Comparison of ENCODE assay signal across 22 cellular contexts in the genomic region with DNA sequence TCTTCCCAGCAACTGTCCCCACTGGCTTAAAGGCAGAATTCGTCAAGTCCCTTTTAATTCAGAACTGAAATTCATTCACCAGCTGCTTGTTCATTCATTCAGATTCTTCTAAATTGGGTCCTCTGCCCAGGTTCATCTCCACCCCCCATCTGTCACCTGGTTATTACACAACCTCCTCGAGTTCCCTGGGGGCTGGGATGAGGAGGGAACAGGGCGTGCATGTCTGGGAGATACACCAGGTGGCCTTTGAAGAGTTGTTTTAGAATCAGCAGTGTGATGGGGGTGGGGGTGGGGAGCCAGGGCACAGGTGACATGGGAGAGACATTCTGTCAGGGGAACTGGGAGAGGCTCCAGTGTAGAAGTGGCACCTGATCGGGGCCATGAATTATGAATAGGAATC. TPM values are rescaled to one million over a fixed set of nuclear protein-coding genes. Genes with fewer than 3 reads are reported as not detected.
DNase-seq lines count a peak whose midpoint lies in the region; TF ChIP-seq lines count a peak whose summit lies in the region.
"Had no signal": no experiment of that assay in that cellular context is flagged by ENCODE, and none has a peak within 500 bp of the region (broad histone marks: within the 10 kb centered on the region; RNA-seq: fewer than 3 reads in every experiment).

No MANE protein-coding gene starts in this region.

- no peak overlapping the region for H3K9ac ChIP-seq in GM23248
- H3K9ac ChIP-seq: BLaER1 treated with 17β-estradiol and CSF1 and Interleukin-3, amounts not matched to agents 10 nM and 100 nM; neural progenitor cell had no signal

- H3K36me3 ChIP-seq in breast epithelium (no peaks in the 10 kb centered on the region), thyroid gland (peaks cover 0 to 7% of the 10 kb centered on the region in 2 donors), GM23248 (ENCODE audit: low read depth) (no peaks in the 10 kb centered on the region)
- H3K36me3 ChIP-seq: neural progenitor cell had no signal

- peaks cover 82% of the 10 kb centered on the region for H3K79me2 ChIP-seq in GM23248 (ENCODE audit: insufficient read depth)

- H3K36me3 Mint-ChIP-seq in MCF 10A (ENCODE audit: insufficient read depth, unreplicated experiment): peaks cover 31% of the 10 kb centered on the region

- H3K27ac Mint-ChIP-seq in MCF 10A (ENCODE audit: low read depth, unreplicated experiment): peak overlapping the region; percentile 5
- H3K27ac Mint-ChIP-seq: neural progenitor cell had no signal

- H3K27me3 ChIP-seq in breast epithelium: no peaks in the 10 kb centered on the region
- no peaks in the 10 kb centered on the region for H3K27me3 ChIP-seq in thyroid gland
- no peaks in the 10 kb centered on the region for H3K27me3 ChIP-seq in GM23248 (replicated peaks; ENCODE audit: insufficient read depth)
- H3K27me3 ChIP-seq: BLaER1 treated with 17β-estradiol and CSF1 and Interleukin-3, amounts not matched to agents 10 nM and 100 nM; dorsolateral prefrontal cortex; neural progenitor cell; sigmoid colon; transverse colon had no signal

- no peak overlapping the region for H3K4me2 ChIP-seq in GM23248 (ENCODE audit: unreplicated experiment)
- H3K4me2 ChIP-seq: neural progenitor cell had no signal

- H3K27ac ChIP-seq in breast epithelium (peak overlapping the region in 1 of 2 donors; percentile 48), RWPE1 (peak overlapping the region; percentile 98), thyroid gland (peak overlapping the region in 1 of 3 donors; percentile 23), GM23248 (no peak overlapping the region)
- H3K27ac ChIP-seq: BLaER1 treated with 17β-estradiol and CSF1 and Interleukin-3, amounts not matched to agents 10 nM and 100 nM; dorsolateral prefrontal cortex; neural progenitor cell; sigmoid colon; transverse colon had no signal

- CTCF ChIA-PET in MCF 10A (lab: Yijun Ruan, JAX): no interaction called here
- CTCF ChIA-PET in RWPE1 (lab: Yijun Ruan, JAX): no interaction called here

- H3F3A ChIP-seq in GM23248 (ENCODE audit: insufficient read depth): 0 out of 2 replicates have a peak, but pooled peaks cover 29% of the 10 kb centered on the region

- H3K4me1 ChIP-seq in breast epithelium (peaks cover 7 to 44% of the 10 kb centered on the region in 2 donors), thyroid gland (peaks cover 40 to 78% of the 10 kb centered on the region in 2 donors), GM23248 (ENCODE audit: insufficient read depth) (peaks cover 47% of the 10 kb centered on the region)

- no peak overlapping the region for H3K4me3 ChIP-seq in breast epithelium
- H3K4me3 ChIP-seq in thyroid gland (replicated peaks in 1 of 3): no peak overlapping the region
- H3K4me3 ChIP-seq in GM23248: no peak overlapping the region
- H3K4me3 ChIP-seq: BLaER1 treated with 17β-estradiol and CSF1 and Interleukin-3, amounts not matched to agents 10 nM and 100 nM; dorsolateral prefrontal cortex; neural progenitor cell; sigmoid colon; transverse colon had no signal

- no peaks in the 10 kb centered on the region; the same call in 1 of the 2 replicates for H4K20me1 ChIP-seq in GM23248 (ENCODE audit: insufficient read depth)

- 57 to 68% methylated on average over 4 of the region's 4 CpGs for WGBS in thyroid gland, 2 donors
- 58 to 65% methylated on average over 4 of the region's 4 CpGs for WGBS in GM23248 (ENCODE audit: low coverage in 1 of 2, low lambda C conversion rate in 2 of 2, missing lambda C conversion rate in 2 of 2), 2 experiments

- TF ChIP-seq POLR2A in breast epithelium (IDR thresholded peaks at IDR 0.05) (no peak), thyroid gland (IDR thresholded peaks at IDR 0.05) (no peak)

- H3K9me3 Mint-ChIP-seq in MCF 10A (ENCODE audit: unreplicated experiment): no peaks in the 10 kb centered on the region
- H3K9me3 Mint-ChIP-seq: neural progenitor cell; stimulated activated naive CD8-positive, alpha-beta T cell treated with anti-CD3 and anti-CD28 coated beads, Interleukin-15, amount 100 ng/mL, for 72 hours had no signal

- DNase-seq in MCF 10A (ENCODE audit: unreplicated experiment) (no peak), breast epithelium (ENCODE audit: low spot score in 2 of 2) (no peak), NCI-H187 treated with DMSO at 0.1 percent for 48 hours (lab: John Stamatoyannopoulos, UW) (peak; percentile 51), RWPE1 (ENCODE audit: low spot score) (no peak), thyroid gland (peak; percentile 60 to 63), GM23248 (no peak), NOMO-1 (lab: John Stamatoyannopoulos, UW; ENCODE audit: unreplicated experiment in 2 of 2) (no peak), NCI-H2227 (lab: John Stamatoyannopoulos, UW; ENCODE audit: unreplicated experiment) (no peak)
- DNase-seq: activated CD4-positive, alpha-beta T cell treated with anti-CD3 and anti-CD28 coated beads, Interleukin-2, amount 50 U/mL, for 4 hours; activated CD4-positive, CD25-positive, alpha-beta regulatory T cell; activated naive CD4-positive, alpha-beta T cell treated with anti-CD3 and anti-CD28 coated beads, Interleukin-2, amount 50 U/mL, for 16 hours; dorsolateral prefrontal cortex; EL; NCI-H1048; NCI-H526 treated with DMSO at 0.1 percent for 48 hours; Right ventricle myocardium superior; sigmoid colon; stimulated activated naive CD8-positive, alpha-beta T cell treated with anti-CD3 and anti-CD28 coated beads, Interleukin-15, amount 100 ng/mL, for 72 hours; transverse colon had no signal

- no peak overlapping the region for H2AFZ ChIP-seq in GM23248
- H2AFZ ChIP-seq: neural progenitor cell had no signal

- in situ Hi-C loops in GM23248 (cut with MboI): no loop called here

- no TSS peak for BruUV-seq in MCF 10A (replicated peaks; lab: Mats Ljungman, UMichigan)

- H3K4me1 Mint-ChIP-seq in MCF 10A (ENCODE audit: insufficient read depth, unreplicated experiment): peaks cover 53% of the 10 kb centered on the region

- H3K4me3 Mint-ChIP-seq in MCF 10A (ENCODE audit: unreplicated experiment): no peak overlapping the region
- H3K4me3 Mint-ChIP-seq: neural progenitor cell; stimulated activated naive CD8-positive, alpha-beta T cell treated with anti-CD3 and anti-CD28 coated beads, Interleukin-15, amount 100 ng/mL, for 72 hours had no signal

- TF ChIP-seq CTCF in MCF 10A (IDR thresholded peaks at IDR 0.05; ENCODE audit: unreplicated experiment) (no peak), breast epithelium (IDR thresholded peaks at IDR 0.05) (no peak), RWPE1 (conservative IDR thresholded peaks at IDR 0.05; ENCODE audit: low read depth) (no peak), thyroid gland (IDR thresholded peaks at IDR 0.05) (no peak)

- H3K9me3 ChIP-seq in breast epithelium (no peaks in the 10 kb centered on the region), thyroid gland (no peaks in the 10 kb centered on the region), GM23248 (ENCODE audit: low read depth) (no peaks in the 10 kb centered on the region)
- H3K9me3 ChIP-seq: BLaER1 treated with 17β-estradiol and CSF1 and Interleukin-3, amounts not matched to agents 10 nM and 100 nM; sigmoid colon; transverse colon had no signal

- intact Hi-C loops in MCF 10A (cut with micrococcal nuclease): no loop called here
- intact Hi-C loops in breast epithelium (cut with DNase I; ENCODE audit: low total_unique reads): no loop called here
- intact Hi-C loops in thyroid gland (cut with DNase I): loop anchor here (10.0 kb wide), 1 partner anchor 291 kb away; the partner anchor contains the start of gene MAN2C1

- H3K9me2 ChIP-seq in GM23248 (ENCODE audit: insufficient read depth): no peaks in the 10 kb centered on the region

- POLR2A ChIA-PET in MCF 10A (lab: Yijun Ruan, JAX): interaction anchor here (3.2 kb wide), 1 partner anchor 15 kb away, joined by 18 read pairs; the partner anchor contains the start of gene IMP3
- POLR2A ChIA-PET in RWPE1 (lab: Yijun Ruan, JAX; ENCODE audit: low non-redundant PET): no interaction called here

- H3K27me3 Mint-ChIP-seq in MCF 10A (ENCODE audit: insufficient read depth, unreplicated experiment): no peaks in the 10 kb centered on the region
- H3K27me3 Mint-ChIP-seq: stimulated activated naive CD8-positive, alpha-beta T cell treated with anti-CD3 and anti-CD28 coated beads, Interleukin-15, amount 100 ng/mL, for 72 hours had no signal

RNA-seq across cellular contexts. Expression of gene SNX33, which starts 8.2 kb away (rescaled TPM):
- 14.3 and 15.2 TPM in 2 replicates for total RNA-seq in MCF 10A (2022)
- total RNA-seq in breast epithelium: 10 to 100 TPM; 32.8 to 42.7 (median 36.3) TPM
- total RNA-seq in thyroid gland: 10 to 100 TPM; 22.8 to 28.7 (median 26.5) TPM
- 22.9 and 28.7 TPM in 2 replicates for total RNA-seq in GM23248 (2014; rRNA removed; shearing (Covaris generic))
- 13.0 and 13.1 TPM in 2 replicates for polyA plus RNA-seq in GM23248 (2016; fragmentation: Nextera tagmentation; extraction: Ambion mirVana)

RNA-seq across cellular contexts. Expression of gene IMP3, which starts 15.9 kb away (rescaled TPM):
- total RNA-seq in MCF 10A (2022) (45.8 and 58.0 TPM in 2 replicates), breast epithelium (100 to 1,000 TPM; 144 to 194 (median 175) TPM), thyroid gland (100 to 1,000 TPM in 2 of 4 donors, 10 to 100 TPM in 2; 75.2 to 187 (median 133) TPM)
- 138 and 154 TPM in 2 replicates for total RNA-seq in GM23248 (2014; rRNA removed; shearing (Covaris generic))
- polyA plus RNA-seq in GM23248 (2016; fragmentation: Nextera tagmentation; extraction: Ambion mirVana): 103 and 105 TPM in 2 replicates

RNA-seq across cellular contexts. Expression of gene SNUPN, which starts 30.4 kb away (rescaled TPM):
- total RNA-seq in MCF 10A (2022): 23.9 and 28.9 TPM in 2 replicates
- 10 to 100 TPM; 19.8 to 24.9 (median 23.6) TPM for total RNA-seq in breast epithelium
- total RNA-seq in thyroid gland: 10 to 100 TPM; 24.7 to 31.8 (median 27.8) TPM
- total RNA-seq in GM23248 (2014; rRNA removed; shearing (Covaris generic)): 31.9 and 33.5 TPM in 2 replicates
- polyA plus RNA-seq in GM23248 (2016; fragmentation: Nextera tagmentation; extraction: Ambion mirVana): 38.0 and 41.5 TPM in 2 replicates

RNA-seq across cellular contexts. Expression of gene CSPG4, which starts 56.7 kb away (rescaled TPM):
- 0.05 and 0.21 TPM in 2 replicates for total RNA-seq in MCF 10A (2022)
- 10 to 100 TPM in 2 of 3 donors, 1 to 10 TPM in 1; 6.3 to 42.9 (median 17.0) TPM for total RNA-seq in breast epithelium
- total RNA-seq in thyroid gland: 10 to 100 TPM in 1 of 4 donors, 1 to 10 TPM in 3; 2.4 to 10.5 (median 3.2) TPM
- 25.8 and 27.6 TPM in 2 replicates for total RNA-seq in GM23248 (2014; rRNA removed; shearing (Covaris generic))
- polyA plus RNA-seq in GM23248 (2016; fragmentation: Nextera tagmentation; extraction: Ambion mirVana): 5.3 and 5.6 TPM in 2 replicates
- total RNA-seq: endothelial cell of umbilical vein had no signal
- polyA plus RNA-seq: endothelial cell of umbilical vein had no signal

Comparison
In these comparisons a context has a peak if more than half of its experiments do, and no peak if none do; other contexts are left out.
1. DNase-seq: peak in NCI-H187 treated with DMSO at 0.1 percent for 48 hours (single experiment) and thyroid gland (2 of 2); none in MCF 10A (single experiment), breast epithelium (0 of 2), RWPE1 (single experiment), GM23248 (single experiment), NOMO-1 (0 of 2) and NCI-H2227 (single experiment).